In genomic region chr22:35376728-35377472, GRCh38 we compare ENCODE assay signal across 8 cellular contexts. TPM values are rescaled to one million over a fixed set of nuclear protein-coding genes. Genes with fewer than 3 reads are reported as not detected.
DNase-seq lines count a peak whose midpoint lies in the region; ATAC-seq, FAIRE-seq and TF ChIP-seq lines count a peak whose summit lies in the region.

No MANE protein-coding gene starts in this region.

- no peak overlapping the region for H3K27ac Mint-ChIP-seq in CD8-positive, alpha-beta T cell

- DNase-seq in CD8-positive, alpha-beta T cell = no peak
- peak; percentile 76 for DNase-seq in GM19238 (ENCODE audit: insufficient read length, low spot score)
- DNase-seq in OCI-LY7 (ENCODE audit: low spot score) = peak; percentile 92
- peak in 53 of 56 donors; percentile 15 to 88 (median 66) for DNase-seq in amygdala (lab: John Stamatoyannopoulos, UW)
- DNase-seq in left cardiac atrium = peak; percentile 94
- peak; percentile 75 to 96 (median 91) for DNase-seq in pancreas
- DNase-seq in NCI-H187 (lab: John Stamatoyannopoulos, UW) = no peak

- no peak for FAIRE-seq in pancreas (lab: Jason Lieb, UNC)

- no peaks in the 10 kb centered on the region for H3K79me2 ChIP-seq in OCI-LY7 (ENCODE audit: insufficient read depth, low read depth, low read length)

- peak overlapping the region; percentile 83 for H2AFZ ChIP-seq in OCI-LY7 (ENCODE audit: low read length)

- peaks cover 20% of the 10 kb centered on the region for H3K4me1 ChIP-seq in CD8-positive, alpha-beta T cell (ENCODE audit: insufficient read depth, low read length)
- H3K4me1 ChIP-seq in OCI-LY7 (ENCODE audit: insufficient read depth, low read length, poor library complexity, severe bottlenecking) = peaks cover 49% of the 10 kb centered on the region
- H3K4me1 ChIP-seq in pancreas = peaks cover 0 to 13% (median 0%) of the 10 kb centered on the region in 3 donors

- peak overlapping the region; percentile 42 for H3K4me2 ChIP-seq in OCI-LY7 (ENCODE audit: low read length)

- no peak overlapping the region for H3K4me3 Mint-ChIP-seq in CD8-positive, alpha-beta T cell

- POLR2A ChIA-PET in CD8-positive, alpha-beta T cell (lab: Charles Lee) = no interaction called here
- POLR2A ChIA-PET in OCI-LY7 (lab: Charles Lee) = interaction anchor here (0.6 to 0.7 kb wide), 5 partner anchors 11 to 226 kb away, joined by 3 to 5 read pairs (median 3); no protein-coding TSS in a partner anchor

- H3K27me3 ChIP-seq in CD8-positive, alpha-beta T cell (ENCODE audit: insufficient read depth, low read length) = no peaks in the 10 kb centered on the region
- no peaks in the 10 kb centered on the region for H3K27me3 ChIP-seq in pancreas

- no peaks in the 10 kb centered on the region for H3K9me3 Mint-ChIP-seq in CD8-positive, alpha-beta T cell

- H4K20me1 ChIP-seq in OCI-LY7 (ENCODE audit: insufficient read depth, low read length) = no peaks in the 10 kb centered on the region

- H3K36me3 Mint-ChIP-seq in CD8-positive, alpha-beta T cell = no peaks in the 10 kb centered on the region

- no peaks in the 10 kb centered on the region for H3K9me3 ChIP-seq in CD8-positive, alpha-beta T cell (ENCODE audit: low read length)
- no peaks in the 10 kb centered on the region for H3K9me3 ChIP-seq in OCI-LY7 (ENCODE audit: low read length)
- no peaks in the 10 kb centered on the region for H3K9me3 ChIP-seq in pancreas

- peak; percentile 23 for ATAC-seq in CD8-positive, alpha-beta T cell
- ATAC-seq in HG03558 (IDR thresholded peaks at IDR 0.05; ENCODE audit: extremely low read depth, unreplicated experiment) (peak; percentile 45), left cardiac atrium (peak; percentile 50 to 53), pancreas (peak; percentile 57 to 67 (median 63))

- WGBS in pancreas, 2 donors = 11 to 12% methylated on average over 17 of the region's 17 CpGs

- H3K27me3 Mint-ChIP-seq in CD8-positive, alpha-beta T cell (ENCODE audit: low read depth) = peaks cover 8% of the 10 kb centered on the region

- BruUV-seq in OCI-LY7 (replicated peaks; lab: Mats Ljungman, UMichigan) = no TSS peak

- H3K4me3 ChIP-seq in CD8-positive, alpha-beta T cell (ENCODE audit: low read depth, low read length) = no peak overlapping the region
- H3K4me3 ChIP-seq in OCI-LY7 (ENCODE audit: low read depth, low read length, poor library complexity, severe bottlenecking) (peak overlapping the region; percentile 4), pancreas (peak overlapping the region in 1 of 4 donors; percentile 14)

- intact Hi-C loops in CD8-positive, alpha-beta T cell (cut with DNase I, micrococcal nuclease) = no loop called here
- intact Hi-C loops in OCI-LY7 (cut with micrococcal nuclease; ENCODE audit: unreplicated experiment) (no loop called here), left cardiac atrium (cut with DNase I) (no loop called here), pancreas (cut with DNase I) (no loop called here)

- H3K9me2 ChIP-seq in OCI-LY7 (ENCODE audit: insufficient read depth, low read length) = no peaks in the 10 kb centered on the region

- CTCF ChIA-PET in CD8-positive, alpha-beta T cell (lab: Charles Lee) = interaction anchor here (0.7 kb wide), 1 partner anchor 26 kb away, joined by 5 read pairs; no protein-coding TSS in a partner anchor
- CTCF ChIA-PET in OCI-LY7 (lab: Charles Lee; ENCODE audit: unreplicated experiment) = no interaction called here

- TF ChIP-seq CTCF in CD8-positive, alpha-beta T cell (IDR thresholded peaks at IDR 0.05) = no peak
- TF ChIP-seq CTCF in OCI-LY7 (conservative IDR thresholded peaks at IDR 0.05; ENCODE audit: low read length) (no peak), pancreas (IDR thresholded peaks at IDR 0.05) (no peak)

- peaks cover 24% of the 10 kb centered on the region for H3K4me1 Mint-ChIP-seq in CD8-positive, alpha-beta T cell (ENCODE audit: low read depth)

- H3K27ac ChIP-seq in CD8-positive, alpha-beta T cell (ENCODE audit: low read depth, low read length) = no peak overlapping the region
- H3K27ac ChIP-seq in OCI-LY7 (ENCODE audit: low read depth, low read length, poor library complexity, severe bottlenecking) = peak overlapping the region; percentile 57
- H3K27ac ChIP-seq in pancreas = peak overlapping the region; percentile 6 to 82 (median 52)

- no peaks in the 10 kb centered on the region for H3K36me3 ChIP-seq in CD8-positive, alpha-beta T cell (ENCODE audit: insufficient read depth, low read length)
- H3K36me3 ChIP-seq in OCI-LY7 (ENCODE audit: insufficient read depth, low read length) (no peaks in the 10 kb centered on the region), pancreas (no peaks in the 10 kb centered on the region)

RNA-seq across cellular contexts. Expression of gene HMOX1, which starts 4.0 kb away (rescaled TPM):
- total RNA-seq in CD8-positive, alpha-beta T cell = under 1 TPM; 0.52 to 0.83 TPM
- 2.2 and 2.9 TPM in 2 replicates for total RNA-seq in OCI-LY7 (2014; rRNA removed; shearing (Covaris generic))
- total RNA-seq in OCI-LY7 (2022) = 8.5 and 13.9 TPM in 2 replicates
- 10 to 100 TPM; 13.6 to 16.0 TPM for total RNA-seq in left cardiac atrium
- total RNA-seq in pancreas = 10 to 100 TPM in 2 of 6 donors, 1 to 10 TPM in 4; 1.8 to 15.9 (median 2.9) TPM
- 1 to 10 TPM; 5.2 to 7.1 TPM for polyA plus RNA-seq in pancreas

RNA-seq across cellular contexts. Expression of gene MCM5, which starts 23.0 kb away (rescaled TPM):
- total RNA-seq in CD8-positive, alpha-beta T cell = 10 to 100 TPM; 29.3 to 32.0 TPM
- total RNA-seq in OCI-LY7 (2014; rRNA removed; shearing (Covaris generic)) = 178 and 242 TPM in 2 replicates
- total RNA-seq in OCI-LY7 (2022) = 360 TPM in 2 replicates
- total RNA-seq in left cardiac atrium = 10 to 100 TPM; 11.0 to 21.9 TPM
- 10 to 100 TPM in 5 of 6 donors, 1 to 10 TPM in 1; 9.3 to 17.7 (median 13.6) TPM for total RNA-seq in pancreas
- polyA plus RNA-seq in pancreas = 1 to 10 TPM; 7.2 to 9.8 TPM

Comparison
In these comparisons a context has a peak if more than half of its experiments do, and no peak if none do; other contexts are left out.
1. DNase-seq: peak in GM19238 (single experiment), OCI-LY7 (single experiment), amygdala (53 of 56), left cardiac atrium (single experiment) and pancreas (6 of 6); none in CD8-positive, alpha-beta T cell (0 of 7) and NCI-H187 (0 of 2).
2. RNA of gene MCM5, which starts 23.0 kb away (total RNA-seq): 178 to 360 TPM in OCI-LY7; 29.3 to 32.0 TPM in CD8-positive, alpha-beta T cell, 11.0 to 21.9 TPM in left cardiac atrium and 9.3 to 17.7 TPM in pancreas; every median in the first group is over 4 times any median in the second.
3. Peak in every context shown above with its lines, with median percentiles within 50 percentile points of each other: ATAC-seq.